Comparison of ENCODE assay signal across 1 cellular context in the genomic region with DNA sequence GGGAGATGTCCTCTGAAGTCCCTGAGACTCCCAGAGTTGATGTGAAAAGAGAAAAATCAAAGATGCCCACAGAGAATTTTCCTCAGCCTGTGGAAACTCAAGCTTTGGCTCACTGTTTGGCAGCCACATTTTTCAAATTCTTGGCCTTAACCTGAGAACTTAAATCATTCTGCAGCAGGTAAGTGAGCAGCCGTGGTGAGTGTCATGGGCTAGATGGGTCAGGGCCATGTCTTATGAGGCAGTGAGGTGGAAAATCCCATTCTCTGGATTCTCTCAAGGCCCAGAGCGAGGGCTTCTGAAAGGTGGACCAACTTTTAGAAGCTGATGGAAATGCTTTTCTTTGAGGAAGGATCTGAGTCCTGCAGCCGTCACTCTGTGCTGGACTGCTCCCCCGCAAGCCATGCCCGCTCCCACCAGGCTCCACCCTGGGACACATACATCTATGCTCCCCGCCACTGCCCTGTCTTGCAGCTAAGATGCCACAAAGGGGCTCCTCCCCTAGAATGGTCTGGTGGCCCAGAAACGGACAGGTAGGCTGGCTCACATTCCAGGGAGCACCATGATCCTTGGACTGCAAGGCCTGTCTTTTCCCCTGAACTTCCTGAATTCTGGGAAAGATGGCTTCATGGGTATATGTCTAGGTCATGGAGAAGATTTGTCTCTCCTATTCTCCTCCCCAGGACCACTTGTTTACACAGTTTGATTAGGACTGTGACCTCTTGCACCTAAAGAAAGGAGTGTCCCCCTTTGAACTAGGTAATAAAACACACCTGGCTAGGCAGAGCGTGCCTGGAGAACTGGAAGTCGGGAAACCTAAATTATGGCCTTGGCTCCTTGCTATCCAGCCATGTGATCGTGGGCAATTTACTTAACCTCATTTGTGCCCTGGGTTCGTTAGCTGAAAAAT.
TF ChIP-seq lines count a peak whose summit lies in the region.

No MANE protein-coding gene starts in this region.

TF ChIP-seq in IMR-90, 13 proteins besides CTCF, POLR2A, EP300 and RAD21 (continued from another document):
- TF ChIP-seq CHD1 (IDR thresholded peaks at IDR 0.05; ENCODE audit: low read depth, low read length) (no peak), MXI1 (IDR thresholded peaks at IDR 0.05; ENCODE audit: borderline replicate concordance, low read depth, low read length) (no peak), MAZ (IDR thresholded peaks at IDR 0.05; ENCODE audit: borderline replicate concordance, low read depth, low read length) (no peak), NFE2L2 (IDR thresholded peaks at IDR 0.05; ENCODE audit: low read depth, low read length) (no peak), BHLHE40 (IDR thresholded peaks at IDR 0.05; ENCODE audit: low read depth, low read length) (no peak), USF2 (IDR thresholded peaks at IDR 0.05; ENCODE audit: low read depth, low read length) (no peak)
- TF ChIP-seq, protein P1, sequence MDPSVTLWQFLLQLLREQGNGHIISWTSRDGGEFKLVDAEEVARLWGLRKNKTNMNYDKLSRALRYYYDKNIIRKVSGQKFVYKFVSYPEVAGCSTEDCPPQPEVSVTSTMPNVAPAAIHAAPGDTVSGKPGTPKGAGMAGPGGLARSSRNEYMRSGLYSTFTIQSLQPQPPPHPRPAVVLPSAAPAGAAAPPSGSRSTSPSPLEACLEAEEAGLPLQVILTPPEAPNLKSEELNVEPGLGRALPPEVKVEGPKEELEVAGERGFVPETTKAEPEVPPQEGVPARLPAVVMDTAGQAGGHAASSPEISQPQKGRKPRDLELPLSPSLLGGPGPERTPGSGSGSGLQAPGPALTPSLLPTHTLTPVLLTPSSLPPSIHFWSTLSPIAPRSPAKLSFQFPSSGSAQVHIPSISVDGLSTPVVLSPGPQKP (IDR thresholded peaks at IDR 0.05; ENCODE audit: borderline replicate concordance, low read depth, low read length), result no peak
